In genomic region chr20:49579874-49580817, GRCh38 we compare ENCODE assay signal across 12 cellular contexts. TPM values are rescaled to one million over a fixed set of nuclear protein-coding genes. Genes with fewer than 3 reads are reported as not detected.
DNase-seq lines count a peak whose midpoint lies in the region; ATAC-seq and TF ChIP-seq lines count a peak whose summit lies in the region.
"Had no signal": no experiment of that assay in that cellular context is flagged by ENCODE, and none has a peak within 500 bp of the region (broad histone marks: within the 10 kb centered on the region; RNA-seq: fewer than 3 reads in every experiment).

No MANE protein-coding gene starts in this region.

- H2BK12ac ChIP-seq in neuronal stem cell (ENCODE audit: low read length), result no peak overlapping the region

- no peak overlapping the region for H4K91ac ChIP-seq in neuronal stem cell (ENCODE audit: low read depth, low read length, poor library complexity)

- H2AFZ ChIP-seq in neuronal stem cell (ENCODE audit: low read length), result peak overlapping the region; percentile 36

- H3K4me3 Mint-ChIP-seq in WTC11, result no peak overlapping the region
- H3K4me3 Mint-ChIP-seq: stimulated activated memory B cell treated with anti-CD40 and anti-IgM and Interleukin-4, amounts not matched to agents 10 μg/mL and 1 μg/mL and 100 μg/mL, for 72 hours had no signal

- no peaks in the 10 kb centered on the region for H3K36me3 ChIP-seq in neuronal stem cell (replicated peaks in 1 of 2; ENCODE audit: control insufficient read depth in 2 of 2, insufficient read depth in 2 of 2, low read length in 2 of 2)

- peak; percentile 64 for ATAC-seq in WTC11
- peak; percentile 24 for ATAC-seq in Right ventricle myocardium inferior
- ATAC-seq: mucosa of descending colon; stimulated activated memory B cell treated with anti-CD40 and anti-IgM and Interleukin-4, amounts not matched to agents 10 μg/mL and 1 μg/mL and 100 μg/mL, for 72 hours had no signal

- peaks cover 0 to 2% of the 10 kb centered on the region in 2 donors for H3K4me1 ChIP-seq in neuronal stem cell (ENCODE audit: control insufficient read depth in 2 of 2, insufficient read depth in 1 of 2, low read depth in 1 of 2, low read length in 2 of 2)

- peak; percentile 60 for DNase-seq in AG04450 (ENCODE audit: low read depth, low spot score)
- DNase-seq in WTC11 (ENCODE audit: low spot score), result no peak
- no peak for DNase-seq in Right ventricle myocardium inferior (ENCODE audit: missing footprints)
- DNase-seq in neuronal stem cell (ENCODE audit: low spot score), result no peak
- DNase-seq in GM03348 (ENCODE audit: low spot score), result no peak
- DNase-seq in NCI-H1417 treated with DMSO at 0.1 percent for 48 hours (lab: John Stamatoyannopoulos, UW), result no peak
- no peak for DNase-seq in cerebellum (ENCODE audit: low spot score)
- no peak for DNase-seq in NCI-H446 treated with DMSO at 0.1 percent for 48 hours (lab: John Stamatoyannopoulos, UW)
- DNase-seq: mucosa of descending colon; NCI-H82; stimulated activated CD4-positive, alpha-beta T cell treated with anti-CD3 and anti-CD28 coated beads, Interleukin-15, amount 100 ng/mL, for 24 hours had no signal

- peaks cover 4% of the 10 kb centered on the region for H3K36me3 Mint-ChIP-seq in WTC11
- H3K36me3 Mint-ChIP-seq: stimulated activated memory B cell treated with anti-CD40 and anti-IgM and Interleukin-4, amounts not matched to agents 10 μg/mL and 1 μg/mL and 100 μg/mL, for 72 hours had no signal

- H2BK15ac ChIP-seq in neuronal stem cell (ENCODE audit: low read length), result peak overlapping the region; percentile 42

- intact Hi-C loops in Right ventricle myocardium inferior (cut with DNase I), result no loop called here

- peaks cover 2% of the 10 kb centered on the region for H3K79me1 ChIP-seq in neuronal stem cell (ENCODE audit: low read depth, low read length)

- H3K4me3 ChIP-seq in AG04450 (ENCODE audit: low read depth, low read length) (no peak overlapping the region), neuronal stem cell (ENCODE audit: low read length in 2 of 2) (no peak overlapping the region)
- H3K4me3 ChIP-seq: mucosa of descending colon had no signal

- TF ChIP-seq CTCF in AG04450 (IDR thresholded peaks at IDR 0.05; ENCODE audit: low read depth, low read length), result no peak
- TF ChIP-seq CTCF in WTC11 (IDR thresholded peaks at IDR 0.05), result no peak

- CTCF ChIA-PET in AG04450 (lab: Charles Lee), result interaction anchor here (0.5 to 4.3 kb wide), 6 partner anchors 23 to 309 kb away, joined by 3 to 14 read pairs (median 4); no protein-coding TSS in a partner anchor
- CTCF ChIA-PET in WTC11 (lab: Charles Lee), result interaction anchor here (0.8 to 7.2 kb wide), 9 partner anchors 12 to 308 kb away, joined by 3 to 46 read pairs (median 4); partner anchors contain the start of gene PTGIS

- H3K4ac ChIP-seq in neuronal stem cell (ENCODE audit: low read length), result no peak overlapping the region

- H2BK5ac ChIP-seq in neuronal stem cell (ENCODE audit: low read length), result no peak overlapping the region

- H2AK5ac ChIP-seq in neuronal stem cell (ENCODE audit: low read depth, low read length), result no peak overlapping the region

- peaks cover 14% of the 10 kb centered on the region for H3K4me1 Mint-ChIP-seq in WTC11
- H3K4me1 Mint-ChIP-seq: stimulated activated memory B cell treated with anti-CD40 and anti-IgM and Interleukin-4, amounts not matched to agents 10 μg/mL and 1 μg/mL and 100 μg/mL, for 72 hours had no signal

- no peaks in the 10 kb centered on the region for H3K27me3 Mint-ChIP-seq in WTC11 (ENCODE audit: low read depth)

- H3K18ac ChIP-seq in neuronal stem cell (ENCODE audit: low read length), result peak overlapping the region; percentile 5

- WGBS in neuronal stem cell (ENCODE audit: extremely low coverage in 2 of 2, insufficient read length in 2 of 2, insufficient replicate concordance in 1 of 2), 2 donors, result no CpG with 5 or more reads among the region's 15 CpGs

- H3K27me3 ChIP-seq in AG04450 (ENCODE audit: control insufficient read depth, insufficient read depth, low read length) (peaks cover 3% of the 10 kb centered on the region), neuronal stem cell (ENCODE audit: control insufficient read depth in 3 of 3, insufficient read depth in 3 of 3, low read depth in 1 of 3, low read length in 3 of 3) (peaks cover 0 to 37% (median 0%) of the 10 kb centered on the region in 3 experiments)

- no peak overlapping the region for H3K9ac ChIP-seq in neuronal stem cell (ENCODE audit: low read depth, low read length, poor library complexity)

- H4K8ac ChIP-seq in neuronal stem cell (ENCODE audit: low read depth, low read length), result no peak overlapping the region

- no peak overlapping the region for H2BK120ac ChIP-seq in neuronal stem cell (ENCODE audit: low read depth, low read length)

- H3K27ac Mint-ChIP-seq in WTC11, result no peak overlapping the region
- H3K27ac Mint-ChIP-seq: stimulated activated memory B cell treated with anti-CD40 and anti-IgM and Interleukin-4, amounts not matched to agents 10 μg/mL and 1 μg/mL and 100 μg/mL, for 72 hours had no signal

- peaks cover 6% of the 10 kb centered on the region for H3K9me3 Mint-ChIP-seq in WTC11

- H3K27ac ChIP-seq in AG04450 (ENCODE audit: low read depth, low read length), result peak overlapping the region; percentile 88
- no peak overlapping the region for H3K27ac ChIP-seq in neuronal stem cell (replicated peaks; ENCODE audit: low read length)

- POLR2A ChIA-PET in AG04450 (lab: Yijun Ruan, JAX) (no interaction called here), WTC11 (lab: Charles Lee) (no interaction called here)

- peaks cover 4% of the 10 kb centered on the region; the same call in 1 of the 2 replicates for H3K9me3 ChIP-seq in AG04450 (ENCODE audit: control insufficient read depth, insufficient read depth, low read length)
- peaks cover 0 to 3% of the 10 kb centered on the region in 2 donors for H3K9me3 ChIP-seq in neuronal stem cell (replicated peaks in 1 of 2; ENCODE audit: control insufficient read depth in 2 of 2, insufficient read depth in 1 of 2, low read depth in 1 of 2, low read length in 2 of 2)

- H3K23ac ChIP-seq in neuronal stem cell (ENCODE audit: low read depth, low read length, poor library complexity), result no peak overlapping the region

- no peak overlapping the region for H3K4me2 ChIP-seq in neuronal stem cell (ENCODE audit: insufficient read depth, low read length, poor library complexity, severe bottlenecking)

- H3K14ac ChIP-seq in neuronal stem cell (ENCODE audit: low read length), result no peak overlapping the region

TF ChIP-seq in WTC11, 78 proteins besides CTCF, POLR2A, EP300 and RAD21 (continues in another document):
- TF ChIP-seq ETV6 (CRISPR knock-in tag; IDR thresholded peaks at IDR 0.05) (no peak), ZMAT4 (CRISPR knock-in tag; IDR thresholded peaks at IDR 0.05) (no peak), ATF3 (CRISPR knock-in tag; conservative IDR thresholded peaks at IDR 0.05) (no peak), USF1 (CRISPR knock-in tag; IDR thresholded peaks at IDR 0.05) (peak; percentile 67), RORB (CRISPR knock-in tag; IDR thresholded peaks at IDR 0.05) (no peak), E2F5 (CRISPR knock-in tag; IDR thresholded peaks at IDR 0.05) (no peak), TP53 (CRISPR knock-in tag; IDR thresholded peaks at IDR 0.05) (no peak), ZNF512 (CRISPR knock-in tag; IDR thresholded peaks at IDR 0.05; ENCODE audit: borderline replicate concordance) (no peak), ZNF263 (CRISPR knock-in tag; IDR thresholded peaks at IDR 0.05; ENCODE audit: low read depth) (no peak), IRF2 (CRISPR knock-in tag; IDR thresholded peaks at IDR 0.05; ENCODE audit: borderline replicate concordance, low read depth) (no peak)

RNA-seq across cellular contexts. Expression of gene PTGIS, which starts 12.2 kb away (rescaled TPM):
- polyA plus RNA-seq in AG04450 (2011; rRNA removed), result 8.1 TPM in 2 replicates
- 14.1 and 19.3 TPM in 2 replicates for polyA minus RNA-seq in AG04450 (2011; rRNA and poly(A)+ RNA removed)
- 24.3 to 37.0 TPM (median 34.4 TPM) in 3 replicates for total RNA-seq in WTC11 (2021)
- total RNA-seq in Right ventricle myocardium inferior, result 24.2 TPM
- 46.9 TPM for polyA plus RNA-seq in neuronal stem cell (2013, experiment 1 of 2)
- 49.5 TPM for polyA plus RNA-seq in neuronal stem cell (2013, experiment 2 of 2)
- total RNA-seq in cerebellum, result 9.7 TPM
